21 cellular contexts compared by ENCODE assay signal in the genomic region with DNA sequence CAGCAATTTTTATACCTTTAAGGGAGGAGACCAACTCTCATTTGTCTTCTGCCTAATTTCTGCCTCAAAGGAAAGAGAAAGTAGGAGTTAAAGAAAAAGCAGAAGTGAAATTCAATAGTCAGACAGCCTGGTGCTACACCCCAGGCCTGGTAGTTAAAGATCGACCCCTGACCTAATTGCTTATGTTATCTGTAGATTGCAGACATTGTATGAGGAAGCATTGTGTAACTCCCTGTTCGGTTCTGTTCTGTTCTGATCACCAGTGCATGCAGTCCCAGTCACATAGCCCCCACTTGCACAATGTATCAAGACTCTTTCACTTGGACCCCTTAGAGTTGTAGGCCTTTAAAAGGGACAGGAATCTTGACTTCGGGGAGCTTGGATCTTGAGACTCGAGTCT.
DNase-seq lines count a peak whose midpoint lies in the region; ATAC-seq, FAIRE-seq and TF ChIP-seq lines count a peak whose summit lies in the region.
"Had no signal": no experiment of that assay in that cellular context is flagged by ENCODE, and none has a peak within 500 bp of the region (broad histone marks: within the 10 kb centered on the region; RNA-seq: fewer than 3 reads in every experiment).

No MANE protein-coding gene starts in this region.

- in situ Hi-C loops in GM12878 (cut with MboI), result no loop called here

- no peaks in the 10 kb centered on the region for H3K4me1 ChIP-seq in MM.1S (ENCODE audit: low read length)
- no peaks in the 10 kb centered on the region for H3K4me1 ChIP-seq in GM12878 (ENCODE audit: control insufficient read depth, insufficient read depth, low read length)
- H3K4me1 ChIP-seq: right atrium auricular region, transverse colon had no signal

- H3K27me3 ChIP-seq in MM.1S (replicated peaks; ENCODE audit: insufficient read depth, low read length) (no peaks in the 10 kb centered on the region), GM12878 (replicated peaks in 1 of 2; ENCODE audit: control insufficient read depth in 2 of 2, insufficient read depth in 2 of 2, low read length in 1 of 2) (no peaks in the 10 kb centered on the region), MG63 (no peaks in the 10 kb centered on the region)
- H3K27me3 ChIP-seq: right atrium auricular region, transverse colon had no signal

- no peaks in the 10 kb centered on the region for H4K20me1 ChIP-seq in MM.1S (ENCODE audit: insufficient read depth, low read length)
- no peaks in the 10 kb centered on the region for H4K20me1 ChIP-seq in GM12878 (ENCODE audit: control insufficient read depth, insufficient read depth)

- H3K4me3 ChIP-seq in MM.1S (ENCODE audit: low read length) (no peak overlapping the region), GM12878 (no peak overlapping the region), MG63 (no peak overlapping the region)
- H3K4me3 ChIP-seq: right atrium auricular region, transverse colon had no signal

- H3K79me2 ChIP-seq in MM.1S (ENCODE audit: low read length) (no peaks in the 10 kb centered on the region), GM12878 (ENCODE audit: control insufficient read depth, insufficient read depth, low read length) (no peaks in the 10 kb centered on the region)

- BruUV-seq in GM12878 (replicated peaks; lab: Mats Ljungman, UMichigan), result no TSS peak

- RAD21 ChIA-PET in GM12878 (lab: Charles Lee; ENCODE audit: unreplicated experiment), result no interaction called here

- TF ChIP-seq EP300 in GM12878 (IDR thresholded peaks at IDR 0.05; ENCODE audit: borderline replicate concordance in 1 of 2, control insufficient read depth in 1 of 2, low read depth in 2 of 2, low read length in 2 of 2), result no peak

- no peaks in the 10 kb centered on the region for H3K36me3 ChIP-seq in MM.1S (replicated peaks; ENCODE audit: insufficient read depth, low read length)
- H3K36me3 ChIP-seq in GM12878 (ENCODE audit: control insufficient read depth in 2 of 2, insufficient read depth in 2 of 2, low read length in 1 of 2), result no peaks in the 10 kb centered on the region
- no peaks in the 10 kb centered on the region for H3K36me3 ChIP-seq in MG63
- H3K36me3 ChIP-seq: right atrium auricular region, transverse colon had no signal

- CTCF ChIA-PET in GM12878 (lab: Yijun Ruan, JAX), result interaction anchor here (1.0 kb wide), 1 partner anchor 9 kb away, joined by 3 read pairs; no protein-coding TSS in a partner anchor

- no peak for DNase-seq in GM18507 (ENCODE audit: extremely low spot score, insufficient read length, low read depth)
- peak; percentile 6 for DNase-seq in MM.1S
- DNase-seq in OCI-M1 (lab: John Stamatoyannopoulos, UW), result peak; percentile 93
- DNase-seq in GM12878 (ENCODE audit: low read depth, low spot score), result no peak
- DNase-seq in MG63, result no peak
- DNase-seq in NCI-H226, result no peak
- no peak for DNase-seq in activated CD4-positive, alpha-beta T cell treated with anti-CD3 and anti-CD28 coated beads for 1 hour
- DNase-seq: ACHN; activated CD4-positive, alpha-beta T cell treated with anti-CD3 and anti-CD28 coated beads, Interleukin-2, amount 10 ng/mL, durations not matched to agents 7 days and 5 days; activated T-cell treated with anti-CD3 and anti-CD28 coated beads, Interleukin-2, amount 50 U/mL, for 48 hours; dermis blood vessel endothelial cell; mesenchymal stem cell; NCI-H1694; NCI-H2171 treated with DMSO at 0.1 percent for 48 hours; NCI-H524 treated with DMSO at 0.1 percent for 48 hours; stimulated activated CD4-positive, alpha-beta T cell treated with anti-CD3 and anti-CD28 coated beads, Interleukin-2, amount 100 ng/mL, for 24 hours; transverse colon had no signal

- FAIRE-seq in GM18507 (lab: Jason Lieb, UNC) (peak; percentile 53), GM12878 (lab: Jason Lieb, UNC) (no peak)

- H3K9me2 ChIP-seq in MM.1S (replicated peaks; ENCODE audit: insufficient read depth, low read length), result no peaks in the 10 kb centered on the region

- TF ChIP-seq CTCF in MM.1S (IDR thresholded peaks at IDR 0.05; ENCODE audit: low read length) (no peak), GM12878 (IDR thresholded peaks at IDR 0.05 in 2 of 3, conservative IDR thresholded peaks at IDR 0.05 in 1 of 3; ENCODE audit: control insufficient read depth in 2 of 3, extremely low read depth in 1 of 3, insufficient read depth in 1 of 3, low read depth in 3 of 3, low read length in 3 of 3) (no peak)

- POLR2A ChIA-PET in GM12878 (lab: Charles Lee), result no interaction called here

- H3K9me3 ChIP-seq in MM.1S (replicated peaks; ENCODE audit: insufficient read depth, low read length) (no peaks in the 10 kb centered on the region), GM12878 (replicated peaks; ENCODE audit: control insufficient read depth, insufficient read depth, low read length) (no peaks in the 10 kb centered on the region), MG63 (no peaks in the 10 kb centered on the region)
- H3K9me3 ChIP-seq: transverse colon had no signal

- no peak for TF ChIP-seq POLR2A in GM12878 (IDR thresholded peaks at IDR 0.05; ENCODE audit: low read depth, low read length)

- H3K9ac ChIP-seq in MM.1S (ENCODE audit: low read length) (no peak overlapping the region), GM12878 (ENCODE audit: control insufficient read depth, insufficient read depth, low read length) (no peak overlapping the region)

- no peaks in the 10 kb centered on the region for H3F3A ChIP-seq in MM.1S (ENCODE audit: insufficient read depth, low read length)

- TF ChIP-seq RAD21 in GM12878 (IDR thresholded peaks at IDR 0.05; ENCODE audit: insufficient read depth, low read depth, low read length), result no peak

- 13% methylated on average over 4 of the region's 4 CpGs for whole genome bisulfite sequencing in GM12878 (ENCODE audit: insufficient coverage, insufficient replicate concordance, low lambda C conversion rate, missing lambda C conversion rate)

- SMC1A ChIA-PET in GM12878 (lab: Charles Lee; ENCODE audit: uncharacterized antibody, unreplicated experiment), result no interaction called here

- no peak for ATAC-seq in GM12878
- ATAC-seq in GM19452 (IDR thresholded peaks at IDR 0.05; ENCODE audit: unreplicated experiment), result no peak
- ATAC-seq: left lobe of liver had no signal

- intact Hi-C loops in GM12878 (cut with micrococcal nuclease; ENCODE audit: unreplicated experiment), result no loop called here

- H3K4me2 ChIP-seq in MM.1S (ENCODE audit: low read depth, low read length) (no peak overlapping the region), GM12878 (ENCODE audit: control insufficient read depth, insufficient read depth) (no peak overlapping the region)

- H2AFZ ChIP-seq in MM.1S (ENCODE audit: low read length), result no peak overlapping the region
- H2AFZ ChIP-seq in GM12878 (ENCODE audit: control insufficient read depth, low read depth, low read length), result no peak overlapping the region

- H3K27ac ChIP-seq in MM.1S (ENCODE audit: low read length) (no peak overlapping the region), GM12878 (ENCODE audit: control insufficient read depth, insufficient read depth) (no peak overlapping the region)
- H3K27ac ChIP-seq: right atrium auricular region, transverse colon, VCaP had no signal

TF ChIP-seq in GM12878, 131 proteins besides CTCF, POLR2A, EP300 and RAD21:
- TF ChIP-seq ZNF24 (IDR thresholded peaks at IDR 0.05), result no peak
- no peak for TF ChIP-seq CBX3 (IDR thresholded peaks at IDR 0.05; ENCODE audit: borderline replicate concordance, low read depth)
- TF ChIP-seq SREBF1 (IDR thresholded peaks at IDR 0.05; ENCODE audit: low read length), result no peak
- no peak for TF ChIP-seq DPF2 (IDR thresholded peaks at IDR 0.05)
- TF ChIP-seq ZBTB33 (IDR thresholded peaks at IDR 0.05), result no peak
- no peak for TF ChIP-seq MTA2 (IDR thresholded peaks at IDR 0.05; ENCODE audit: low read depth)
- no peak for TF ChIP-seq CHD1 (IDR thresholded peaks at IDR 0.05; ENCODE audit: low read depth, low read length)
- TF ChIP-seq SMARCA5 (IDR thresholded peaks at IDR 0.05), result no peak
- no peak for TF ChIP-seq RELB (IDR thresholded peaks at IDR 0.05; ENCODE audit: low read depth)
- TF ChIP-seq STAT1 (conservative IDR thresholded peaks at IDR 0.05), result no peak
- TF ChIP-seq SREBF2 (IDR thresholded peaks at IDR 0.05; ENCODE audit: low read length), result no peak
- no peak for TF ChIP-seq ZNF384 (IDR thresholded peaks at IDR 0.05; ENCODE audit: borderline replicate concordance, low read depth, low read length)
- peak; percentile 61; the same call in 1 of the 2 replicates for TF ChIP-seq NR2F1 (conservative IDR thresholded peaks at IDR 0.05)
- no peak for TF ChIP-seq MYB (IDR thresholded peaks at IDR 0.05; ENCODE audit: borderline replicate concordance, low read depth, low read length)
- TF ChIP-seq BCL11A (IDR thresholded peaks at IDR 0.05; ENCODE audit: low read depth, low read length), result no peak
- TF ChIP-seq SPI1 (IDR thresholded peaks at IDR 0.05; ENCODE audit: borderline replicate concordance, insufficient read depth, low read depth, low read length), result peak; percentile 90
TF ChIP-seq in GM12878: peak in this region for 2.

Comparison
In these comparisons a context has a peak if more than half of its experiments do, and no peak if none do; other contexts are left out.
1. DNase-seq: peak in MM.1S (single experiment) and OCI-M1 (single experiment); none in GM18507 (single experiment), GM12878 (single experiment), MG63 (single experiment), NCI-H226 (single experiment) and activated CD4-positive, alpha-beta T cell treated with anti-CD3 and anti-CD28 coated beads for 1 hour (single experiment).